24 cellular contexts compared by ENCODE assay signal in genomic region chr16:85502357-85502756, GRCh38.
DNase-seq lines count a peak whose midpoint lies in the region; TF ChIP-seq lines count a peak whose summit lies in the region.
"Had no signal": no experiment of that assay in that cellular context is flagged by ENCODE, and none has a peak within 500 bp of the region (broad histone marks: within the 10 kb centered on the region; RNA-seq: fewer than 3 reads in every experiment).

No MANE protein-coding gene starts in this region.

- in situ Hi-C loops in G401 (cut with HindIII; ENCODE audit: low sequenced_read_pairs): no loop called here

- no peak overlapping the region for H4K8ac ChIP-seq in H9 (replicated peaks; ENCODE audit: insufficient read length, low read depth, low read length)
- H4K8ac ChIP-seq in neuronal stem cell (ENCODE audit: low read depth, low read length): no peak overlapping the region

- H2AK5ac ChIP-seq in H9 (ENCODE audit: insufficient read length, low read length) (no peak overlapping the region), neuronal stem cell (ENCODE audit: low read depth, low read length) (no peak overlapping the region)

- no peak overlapping the region for H3K4me3 ChIP-seq in neuronal stem cell (ENCODE audit: low read length in 2 of 2)
- H3K4me3 ChIP-seq: HAP-1 had no signal

- H3K27me3 ChIP-seq in H9 (ENCODE audit: insufficient read depth, low read length) (no peaks in the 10 kb centered on the region), neuronal stem cell (ENCODE audit: control insufficient read depth in 3 of 3, insufficient read depth in 3 of 3, low read depth in 1 of 3, low read length in 3 of 3) (no peaks in the 10 kb centered on the region)

- H3K18ac ChIP-seq in H9 (ENCODE audit: insufficient read length, low read depth, low read length) (no peak overlapping the region), neuronal stem cell (ENCODE audit: low read length) (peak overlapping the region; percentile 1)

- H3K27me3 Mint-ChIP-seq in H9 (ENCODE audit: low read depth) (peaks cover 8% of the 10 kb centered on the region), osteocyte (ENCODE audit: unreplicated experiment) (no peaks in the 10 kb centered on the region)
- H3K27me3 Mint-ChIP-seq: T-cell had no signal

- no peak overlapping the region for H3K4me2 ChIP-seq in H9 (ENCODE audit: insufficient read depth, insufficient read length, low read length)
- no peak overlapping the region for H3K4me2 ChIP-seq in neuronal stem cell (ENCODE audit: insufficient read depth, low read length, poor library complexity, severe bottlenecking)
- H3K4me2 ChIP-seq: KMS-11 had no signal

- no peaks in the 10 kb centered on the region for H3K23me2 ChIP-seq in H9 (ENCODE audit: insufficient read length, low read depth, low read length, poor library complexity, severe bottlenecking)

- H3K9me3 Mint-ChIP-seq in H9: no peaks in the 10 kb centered on the region
- H3K9me3 Mint-ChIP-seq in osteocyte (ENCODE audit: unreplicated experiment): no peaks in the 10 kb centered on the region
- H3K9me3 Mint-ChIP-seq: CD8-positive, alpha-beta T cell; HFFc6; T-cell had no signal

- no peaks in the 10 kb centered on the region for H3K36me3 ChIP-seq in neuronal stem cell (replicated peaks in 1 of 2; ENCODE audit: control insufficient read depth in 2 of 2, insufficient read depth in 2 of 2, low read length in 2 of 2)
- H3K36me3 ChIP-seq: HAP-1 had no signal

- H4K20me1 ChIP-seq in H9 (ENCODE audit: control insufficient read depth, insufficient read depth, insufficient read length): no peaks in the 10 kb centered on the region

- H3K36me3 Mint-ChIP-seq in H9 (ENCODE audit: insufficient read depth in 1 of 3, low read depth in 3 of 3) (peaks cover 0 to 2% (median 0%) of the 10 kb centered on the region in 3 experiments; a peak in 1 of 7 replicates), osteocyte (ENCODE audit: unreplicated experiment) (no peaks in the 10 kb centered on the region)
- H3K36me3 Mint-ChIP-seq: CD8-positive, alpha-beta T cell; T-cell had no signal

- peak; percentile 26; the same call in 1 of the 3 replicates for TF ChIP-seq CTCF in H9 (conservative IDR thresholded peaks at IDR 0.05)
- TF ChIP-seq CTCF in osteocyte (IDR thresholded peaks at IDR 0.05): no peak

- no peak overlapping the region for H2AFZ ChIP-seq in H9 (ENCODE audit: low read length)
- no peak overlapping the region for H2AFZ ChIP-seq in neuronal stem cell (ENCODE audit: low read length)

- H3K56ac ChIP-seq in H9 (ENCODE audit: insufficient read length, low read depth, low read length): no peak overlapping the region

- no peak overlapping the region for H2BK120ac ChIP-seq in H9 (ENCODE audit: low read depth, low read length, poor library complexity, severe bottlenecking)
- H2BK120ac ChIP-seq in neuronal stem cell (ENCODE audit: low read depth, low read length): no peak overlapping the region

- H3K27ac Mint-ChIP-seq in H9 (peak overlapping the region in 1 of 3 experiments; percentile 70; a peak in 1 of 7 replicates), osteocyte (ENCODE audit: unreplicated experiment) (no peak overlapping the region)
- H3K27ac Mint-ChIP-seq: CD8-positive, alpha-beta T cell; HFFc6; T-cell had no signal

- H2BK12ac ChIP-seq in H9 (ENCODE audit: insufficient read length, low read depth, low read length): no peak overlapping the region
- H2BK12ac ChIP-seq in neuronal stem cell (ENCODE audit: low read length): no peak overlapping the region

- H2BK5ac ChIP-seq in H9 (ENCODE audit: insufficient read length, low read length) (no peak overlapping the region), neuronal stem cell (ENCODE audit: low read length) (no peak overlapping the region)

- peaks cover 7% of the 10 kb centered on the region; the same call in 1 of the 2 replicates for H3K4me1 ChIP-seq in H9 (ENCODE audit: insufficient read depth, low read length)
- peaks cover 2 to 15% of the 10 kb centered on the region in 2 donors for H3K4me1 ChIP-seq in neuronal stem cell (ENCODE audit: control insufficient read depth in 2 of 2, insufficient read depth in 1 of 2, low read depth in 1 of 2, low read length in 2 of 2)
- H3K4me1 ChIP-seq: Caco-2, HAP-1 had no signal

- no peak overlapping the region for H3K4ac ChIP-seq in H9 (ENCODE audit: low read depth, low read length)
- H3K4ac ChIP-seq in neuronal stem cell (ENCODE audit: low read length): no peak overlapping the region

- H3K4me3 Mint-ChIP-seq in H9: no peak overlapping the region
- no peak overlapping the region for H3K4me3 Mint-ChIP-seq in osteocyte (ENCODE audit: unreplicated experiment)
- H3K4me3 Mint-ChIP-seq: CD8-positive, alpha-beta T cell; HFFc6; T-cell had no signal

- no peak overlapping the region for H3T11ph ChIP-seq in H9 (ENCODE audit: low read length)

- H4K91ac ChIP-seq in H9 (ENCODE audit: insufficient read length, low read depth, low read length) (no peak overlapping the region), neuronal stem cell (ENCODE audit: low read depth, low read length, poor library complexity) (no peak overlapping the region)

- H2BK20ac ChIP-seq in H9 (ENCODE audit: low read depth, low read length, poor library complexity, severe bottlenecking): no peak overlapping the region

- no peak overlapping the region for H2BK15ac ChIP-seq in H9 (ENCODE audit: low read depth, low read length)
- no peak overlapping the region for H2BK15ac ChIP-seq in neuronal stem cell (ENCODE audit: low read length)

- H3K23ac ChIP-seq in H9 (ENCODE audit: insufficient read length, low read depth, low read length): no peak overlapping the region
- no peak overlapping the region for H3K23ac ChIP-seq in neuronal stem cell (ENCODE audit: low read depth, low read length, poor library complexity)

- H3K27ac ChIP-seq in H9 (ENCODE audit: insufficient read length, low read depth, low read length) (no peak overlapping the region), neuronal stem cell (replicated peaks; ENCODE audit: low read length) (no peak overlapping the region)
- H3K27ac ChIP-seq: C4-2B, KMS-11 had no signal

- H3K9ac ChIP-seq in H9 (ENCODE audit: extremely low read depth, insufficient read length, low read length): no peak overlapping the region
- H3K9ac ChIP-seq in neuronal stem cell (ENCODE audit: low read depth, low read length, poor library complexity): no peak overlapping the region
- H3K9ac ChIP-seq: KMS-11 had no signal

- H3K9me3 ChIP-seq in H9 (ENCODE audit: control insufficient read depth, low read depth, low read length): no peaks in the 10 kb centered on the region
- H3K9me3 ChIP-seq in neuronal stem cell (replicated peaks in 1 of 2; ENCODE audit: control insufficient read depth in 2 of 2, insufficient read depth in 1 of 2, low read depth in 1 of 2, low read length in 2 of 2): no peaks in the 10 kb centered on the region
- H3K9me3 ChIP-seq: Caco-2, HAP-1 had no signal

- WGBS in H9 (ENCODE audit: extremely low coverage, insufficient read length, low lambda C conversion rate): no CpG with 5 or more reads among the region's 11 CpGs
- WGBS in neuronal stem cell (ENCODE audit: extremely low coverage in 2 of 2, insufficient read length in 2 of 2, insufficient replicate concordance in 1 of 2), 2 donors: no CpG with 5 or more reads among the region's 11 CpGs

- DNase-seq in G401 (ENCODE audit: low spot score) (peak; percentile 51), H9 (no peak), cerebellum (ENCODE audit: low spot score) (peak; percentile 62), neuronal stem cell (ENCODE audit: low spot score) (no peak), osteocyte (ENCODE audit: extremely low spot score, unreplicated experiment) (no peak), NOMO-1 treated with DMSO at 0.1 percent for 48 hours (lab: John Stamatoyannopoulos, UW; ENCODE audit: unreplicated experiment) (no peak)
- no peak for DNase-seq in stimulated activated CD4-positive, alpha-beta T cell treated with anti-CD3 and anti-CD28 coated beads, Interleukin-4, amount 100 ng/mL, for 4 hours
- DNase-seq: Caco-2; CD8-positive, alpha-beta T cell; DMS 273 treated with DMSO at 0.1 percent for 48 hours; DMS79; HFFc6; IMR-90; MM.1S; NCI-H1436; NCI-H187 treated with DMSO at 0.1 percent for 48 hours; NCI-H2171 treated with DMSO at 0.1 percent for 48 hours; NCI-H345; NCI-H510A treated with DMSO at 0.1 percent for 48 hours; PC-3; T-cell had no signal

- H3K4me1 Mint-ChIP-seq in H9 (peaks cover 14 to 22% of the 10 kb centered on the region in 2 experiments), osteocyte (ENCODE audit: unreplicated experiment) (peaks cover 3% of the 10 kb centered on the region)

- H3K14ac ChIP-seq in H9 (ENCODE audit: insufficient read depth, low read length): no peak overlapping the region
- H3K14ac ChIP-seq in neuronal stem cell (ENCODE audit: low read length): peak overlapping the region; percentile 14

- H3K79me2 ChIP-seq in H9 (ENCODE audit: insufficient read depth, low read length): no peaks in the 10 kb centered on the region

- no peak overlapping the region for H4K5ac ChIP-seq in H9 (ENCODE audit: insufficient read length, low read depth, low read length)

- H3K79me1 ChIP-seq in H9 (ENCODE audit: insufficient read depth, low read depth, low read length, poor library complexity, severe bottlenecking) (no peaks in the 10 kb centered on the region), neuronal stem cell (ENCODE audit: low read depth, low read length) (no peaks in the 10 kb centered on the region)

Comparison
In these comparisons a context has a peak if more than half of its experiments do, and no peak if none do; other contexts are left out.
1. DNase-seq: peak in G401 (single experiment) and cerebellum (single experiment); none in H9 (single experiment), neuronal stem cell (single experiment), osteocyte (single experiment), stimulated activated CD4-positive, alpha-beta T cell treated with anti-CD3 and anti-CD28 coated beads, Interleukin-4, amount 100 ng/mL, for 4 hours (0 of 2) and NOMO-1 treated with DMSO at 0.1 percent for 48 hours (single experiment).